11 cellular contexts compared by ENCODE assay signal in genomic region chr7:72954563-72955198, GRCh38. TPM values are rescaled to one million over a fixed set of nuclear protein-coding genes. Genes with fewer than 3 reads are reported as not detected.
DNase-seq lines count a peak whose midpoint lies in the region; ATAC-seq and TF ChIP-seq lines count a peak whose summit lies in the region.
"Not testable (repeated sequence)": the region's sequence is repeated elsewhere in the genome, so short reads cannot be mapped to it uniquely, and the experiment has no call there.
"Had no signal": no experiment of that assay in that cellular context is flagged by ENCODE, and none has a peak within 500 bp of the region (broad histone marks: within the 10 kb centered on the region; RNA-seq: fewer than 3 reads in every experiment).

No MANE protein-coding gene starts in this region.

- not testable (repeated sequence) for TF ChIP-seq CTCF in WTC11 (IDR thresholded peaks at IDR 0.05); kidney epithelial cell (IDR thresholded peaks at IDR 0.05; ENCODE audit: insufficient read depth, low read length, poor library complexity, severe bottlenecking)

- POLR2A ChIA-PET in WTC11 (lab: Charles Lee) = not testable (repeated sequence)

- CTCF ChIA-PET in WTC11 (lab: Charles Lee) = not testable (repeated sequence)

- not testable (repeated sequence) for H3K27me3 Mint-ChIP-seq in CD4-positive, CD25-positive, alpha-beta regulatory T cell; WTC11 (ENCODE audit: low read depth); central memory CD8-positive, alpha-beta T cell

- H3K4me1 ChIP-seq in CD4-positive, CD25-positive, alpha-beta regulatory T cell (ENCODE audit: control insufficient read depth, insufficient read depth, low read length, poor library complexity, severe bottlenecking); skeletal muscle satellite cell (ENCODE audit: control insufficient read depth, insufficient read depth, low read length): not testable (repeated sequence)

- H3K36me3 Mint-ChIP-seq in CD4-positive, CD25-positive, alpha-beta regulatory T cell; WTC11; central memory CD8-positive, alpha-beta T cell (ENCODE audit: insufficient read depth): not testable (repeated sequence)

- not testable (repeated sequence) for H3K4me1 Mint-ChIP-seq in CD4-positive, CD25-positive, alpha-beta regulatory T cell; WTC11; central memory CD8-positive, alpha-beta T cell

- H3K4me3 Mint-ChIP-seq in CD4-positive, CD25-positive, alpha-beta regulatory T cell = peak overlapping the region; percentile 84 to 91 (median 86)
- peak overlapping the region; percentile 59 for H3K4me3 Mint-ChIP-seq in WTC11
- peak overlapping the region; percentile 74 for H3K4me3 Mint-ChIP-seq in central memory CD8-positive, alpha-beta T cell

- H3K27me3 ChIP-seq in CD4-positive, CD25-positive, alpha-beta regulatory T cell (ENCODE audit: control insufficient read depth, insufficient read depth, low read length); kidney epithelial cell (ENCODE audit: control insufficient read depth, insufficient read depth, low read length); skeletal muscle satellite cell (ENCODE audit: control insufficient read depth, insufficient read depth, low read length): not testable (repeated sequence)

- H3K4me2 ChIP-seq in skeletal muscle satellite cell (ENCODE audit: low read length) = peak overlapping the region; percentile 54

- H3K27ac Mint-ChIP-seq in CD4-positive, CD25-positive, alpha-beta regulatory T cell = peak overlapping the region in 1 of 3 donors; percentile 92
- not testable (repeated sequence) for H3K27ac Mint-ChIP-seq in WTC11; central memory CD8-positive, alpha-beta T cell (ENCODE audit: low read depth)

- peak; percentile 95 to 97 for ATAC-seq in CD4-positive, CD25-positive, alpha-beta regulatory T cell (ENCODE audit: low read depth in 2 of 2)
- ATAC-seq in GM19328 (IDR thresholded peaks at IDR 0.05; ENCODE audit: unreplicated experiment) (peak; percentile 91), HG02642 (IDR thresholded peaks at IDR 0.05; ENCODE audit: poor library complexity, unreplicated experiment) (peak; percentile 94), HG03460 (IDR thresholded peaks at IDR 0.05; ENCODE audit: unreplicated experiment) (peak; percentile 89), WTC11 (peak; percentile 89)
- ATAC-seq in central memory CD8-positive, alpha-beta T cell (replicated peaks; ENCODE audit: extremely low read depth, poor library complexity, severe bottlenecking) = peak; percentile 96

- H3K27ac ChIP-seq in CD4-positive, CD25-positive, alpha-beta regulatory T cell (ENCODE audit: insufficient read depth, low read length, poor library complexity, severe bottlenecking) = not testable (repeated sequence)

- not testable (repeated sequence) for H3K9ac ChIP-seq in skeletal muscle satellite cell (ENCODE audit: low read depth, low read length)

- DNase-seq in CD4-positive, CD25-positive, alpha-beta regulatory T cell = peak in 2 of 3 donors; percentile 18 to 21
- DNase-seq in WTC11 (ENCODE audit: low spot score); central memory CD8-positive, alpha-beta T cell (ENCODE audit: low spot score in 2 of 2); kidney epithelial cell (ENCODE audit: low read depth): not testable (repeated sequence)

- not testable (repeated sequence) for H3K9me3 ChIP-seq in CD4-positive, CD25-positive, alpha-beta regulatory T cell (ENCODE audit: control insufficient read depth in 2 of 2, low read length in 2 of 2); skeletal muscle satellite cell (replicated peaks; ENCODE audit: low read length)

- not testable (repeated sequence) for H3K9me3 Mint-ChIP-seq in CD4-positive, CD25-positive, alpha-beta regulatory T cell; WTC11; central memory CD8-positive, alpha-beta T cell

- H3K36me3 ChIP-seq in CD4-positive, CD25-positive, alpha-beta regulatory T cell (ENCODE audit: control insufficient read depth, insufficient read depth, low read length); kidney epithelial cell (ENCODE audit: control insufficient read depth, insufficient read depth, low read length); skeletal muscle satellite cell (ENCODE audit: insufficient read depth, low read length): not testable (repeated sequence)

- H3K4me3 ChIP-seq in CD4-positive, CD25-positive, alpha-beta regulatory T cell (ENCODE audit: low read depth, low read length); skeletal muscle satellite cell (ENCODE audit: low read length): not testable (repeated sequence)
- H3K4me3 ChIP-seq in kidney epithelial cell (ENCODE audit: low read depth, low read length) = peak overlapping the region; percentile 34

RNA-seq across cellular contexts. Expression of gene TRIM74, which starts 14.6 kb away (rescaled TPM):
- 3.3 TPM for total RNA-seq in CD4-positive, CD25-positive, alpha-beta regulatory T cell
- polyA plus RNA-seq in CD4-positive, CD25-positive, alpha-beta regulatory T cell = not detected
- 0.15 to 0.60 TPM (median 0.30 TPM) in 3 replicates for total RNA-seq in WTC11 (2021)
- total RNA-seq in kidney epithelial cell = 0.33 TPM in 1 of 2 replicates, not detected in the other
- not detected in 2 replicates for total RNA-seq in skeletal muscle satellite cell (2012; rRNA removed)
- total RNA-seq: HT1080, skeletal muscle tissue had no signal
- polyA plus RNA-seq: keratinocyte had no signal

RNA-seq across cellular contexts. Expression of gene POM121, which starts 29.8 kb away (rescaled TPM):
- total RNA-seq in CD4-positive, CD25-positive, alpha-beta regulatory T cell = 66.9 TPM
- 1 to 10 TPM; 6.1 to 8.9 (median 7.8) TPM for polyA plus RNA-seq in CD4-positive, CD25-positive, alpha-beta regulatory T cell
- total RNA-seq in WTC11 (2021) (54.8 to 59.0 TPM (median 56.5 TPM) in 3 replicates), kidney epithelial cell (17.8 and 21.0 TPM in 2 replicates)
- total RNA-seq in skeletal muscle satellite cell (2012; rRNA removed) = 6.8 and 7.9 TPM in 2 replicates
